9 cellular contexts compared by ENCODE assay signal in genomic region chr17:21402166-21402571, GRCh38. TPM values are rescaled to one million over a fixed set of nuclear protein-coding genes. Genes with fewer than 3 reads are reported as not detected.
DNase-seq lines count a peak whose midpoint lies in the region; TF ChIP-seq lines count a peak whose summit lies in the region.
"Not testable (repeated sequence)": the region's sequence is repeated elsewhere in the genome, so short reads cannot be mapped to it uniquely, and the experiment has no call there.
"Had no signal": no experiment of that assay in that cellular context is flagged by ENCODE, and none has a peak within 500 bp of the region (broad histone marks: within the 10 kb centered on the region; RNA-seq: fewer than 3 reads in every experiment).

No MANE protein-coding gene starts in this region.

- not testable (repeated sequence) for TF ChIP-seq EP300 in stomach (IDR thresholded peaks at IDR 0.05)

- H3K4me2 ChIP-seq in neuronal stem cell (ENCODE audit: insufficient read depth, low read length, poor library complexity, severe bottlenecking): not testable (repeated sequence)

- H2BK5ac ChIP-seq in neuronal stem cell (ENCODE audit: low read length): peak overlapping the region; percentile 75

- TF ChIP-seq CTCF in ascending aorta (IDR thresholded peaks at IDR 0.05); stomach (IDR thresholded peaks at IDR 0.05): not testable (repeated sequence)

- peak overlapping the region; percentile 43 for H4K8ac ChIP-seq in neuronal stem cell (ENCODE audit: low read depth, low read length)

- peak overlapping the region; percentile 95 for H4K91ac ChIP-seq in neuronal stem cell (ENCODE audit: low read depth, low read length, poor library complexity)

- H3K27ac ChIP-seq in ACC112 (ENCODE audit: low read depth, low read length): peak overlapping the region; percentile 86
- peak overlapping the region; percentile 64 to 79 for H3K27ac ChIP-seq in ascending aorta
- H3K27ac ChIP-seq in epithelial cell of prostate; neuronal stem cell (replicated peaks; ENCODE audit: low read length): not testable (repeated sequence)
- H3K27ac ChIP-seq in stomach: peak overlapping the region in 4 of 5 donors; percentile 7 to 75 (median 19)

- not testable (repeated sequence) for H3K4me3 ChIP-seq in ACC112 (ENCODE audit: low read depth, low read length); ascending aorta; neuronal stem cell (ENCODE audit: low read length in 2 of 2); stomach

- DNase-seq in GOT3 (lab: John Stamatoyannopoulos, UW) (peak; percentile 68), NCI-H460 (ENCODE audit: extremely low read depth, low read depth) (peak; percentile 70), ascending aorta (ENCODE audit: low spot score in 2 of 2) (peak; percentile 66 to 91), epithelial cell of prostate (ENCODE audit: low read depth, low spot score) (peak; percentile 16), hepatic stellate cell (ENCODE audit: low spot score) (peak; percentile 88)
- not testable (repeated sequence) for DNase-seq in neuronal stem cell (ENCODE audit: low spot score); stomach

- H3K4me1 ChIP-seq in ACC112 (ENCODE audit: control insufficient read depth, insufficient read depth, low read length, unreplicated experiment); ascending aorta: not testable (repeated sequence)
- H3K4me1 ChIP-seq in neuronal stem cell (ENCODE audit: control insufficient read depth in 2 of 2, insufficient read depth in 1 of 2, low read depth in 1 of 2, low read length in 2 of 2) (peaks cover 16 to 21% of the 10 kb centered on the region in 2 donors), stomach (peaks cover 0 to 15% (median 0%) of the 10 kb centered on the region in 4 donors)

- not testable (repeated sequence) for H3K79me1 ChIP-seq in neuronal stem cell (ENCODE audit: low read depth, low read length)

- TF ChIP-seq POLR2A in stomach (IDR thresholded peaks at IDR 0.05): not testable (repeated sequence)

- H3K18ac ChIP-seq in neuronal stem cell (ENCODE audit: low read length): peak overlapping the region; percentile 90

- not testable (repeated sequence) for H3K79me2 ChIP-seq in ACC112 (ENCODE audit: control insufficient read depth, insufficient read depth, low read length, unreplicated experiment)

- H2BK12ac ChIP-seq in neuronal stem cell (ENCODE audit: low read length): not testable (repeated sequence)

- peak overlapping the region; percentile 57 for H2AFZ ChIP-seq in ACC112 (ENCODE audit: low read length, unreplicated experiment)
- not testable (repeated sequence) for H2AFZ ChIP-seq in neuronal stem cell (ENCODE audit: low read length)

- peak overlapping the region; percentile 5 for H2AK5ac ChIP-seq in neuronal stem cell (ENCODE audit: low read depth, low read length)

- H3K27me3 ChIP-seq in ACC112 (ENCODE audit: insufficient read depth, low read length); ascending aorta; neuronal stem cell (ENCODE audit: control insufficient read depth in 3 of 3, insufficient read depth in 3 of 3, low read depth in 1 of 3, low read length in 3 of 3); stomach: not testable (repeated sequence)

- intact Hi-C loops in ascending aorta (cut with DNase I): loop anchor here (5.0 kb wide), 1 partner anchor 235 kb away; no protein-coding TSS in a partner anchor
- intact Hi-C loops in stomach (cut with DNase I; ENCODE audit: low total_unique reads): loop anchor here (5.0 kb wide), 1 partner anchor 285 kb away; no protein-coding TSS in a partner anchor

- not testable (repeated sequence) for H3K9ac ChIP-seq in neuronal stem cell (ENCODE audit: low read depth, low read length, poor library complexity)

- H3K23ac ChIP-seq in neuronal stem cell (ENCODE audit: low read depth, low read length, poor library complexity): not testable (repeated sequence)

- H2BK120ac ChIP-seq in neuronal stem cell (ENCODE audit: low read depth, low read length): not testable (repeated sequence)

- WGBS in neuronal stem cell (ENCODE audit: extremely low coverage in 2 of 2, insufficient read length in 2 of 2, insufficient replicate concordance in 1 of 2), 2 donors: no CpG with 5 or more reads among the region's 8 CpGs
- 62 to 76% (median 72%) methylated on average over 8 of the region's 8 CpGs for WGBS in stomach, 5 donors

- not testable (repeated sequence) for H3K4ac ChIP-seq in neuronal stem cell (ENCODE audit: low read length)

- H3K36me3 ChIP-seq in ACC112 (ENCODE audit: insufficient read depth, low read length); ascending aorta; neuronal stem cell (replicated peaks in 1 of 2; ENCODE audit: control insufficient read depth in 2 of 2, insufficient read depth in 2 of 2, low read length in 2 of 2); stomach: not testable (repeated sequence)

- H2BK15ac ChIP-seq in neuronal stem cell (ENCODE audit: low read length): not testable (repeated sequence)

- not testable (repeated sequence) for H3K9me3 ChIP-seq in ascending aorta; neuronal stem cell (replicated peaks in 1 of 2; ENCODE audit: control insufficient read depth in 2 of 2, insufficient read depth in 1 of 2, low read depth in 1 of 2, low read length in 2 of 2); stomach

- peak overlapping the region; percentile 82 for H3K14ac ChIP-seq in neuronal stem cell (ENCODE audit: low read length)

RNA-seq across cellular contexts. Expression of gene KCNJ12, which starts 26.0 kb away (rescaled TPM):
- 3.2 and 4.3 TPM in 2 replicates for total RNA-seq in NCI-H460 (2014; rRNA removed; shearing (Covaris generic))
- 3.8 and 5.8 TPM in 2 replicates for polyA plus RNA-seq in NCI-H460 (2014; cell fraction: nucleus; rRNA removed)
- total RNA-seq in ascending aorta: 13.2 TPM
- 0.78 TPM for polyA plus RNA-seq in neuronal stem cell (2013, experiment 1 of 2)
- polyA plus RNA-seq in neuronal stem cell (2013, experiment 2 of 2): 0.89 TPM
- total RNA-seq in stomach: 10 to 100 TPM in 1 of 5 donors, 1 to 10 TPM in 3, under 1 TPM in 1; under 0.01 to 10.5 (median 2.3) TPM
- polyA plus RNA-seq in stomach: under 1 TPM in 2 of 3 donors, not detected in 1; 0.23 to 0.68 TPM
- total RNA-seq: activated CD8-positive, alpha-beta T cell treated with anti-CD3 and anti-CD28 coated beads for 36 hours had no signal
